Comparison of ENCODE assay signal across 1 cellular context in the genomic region with DNA sequence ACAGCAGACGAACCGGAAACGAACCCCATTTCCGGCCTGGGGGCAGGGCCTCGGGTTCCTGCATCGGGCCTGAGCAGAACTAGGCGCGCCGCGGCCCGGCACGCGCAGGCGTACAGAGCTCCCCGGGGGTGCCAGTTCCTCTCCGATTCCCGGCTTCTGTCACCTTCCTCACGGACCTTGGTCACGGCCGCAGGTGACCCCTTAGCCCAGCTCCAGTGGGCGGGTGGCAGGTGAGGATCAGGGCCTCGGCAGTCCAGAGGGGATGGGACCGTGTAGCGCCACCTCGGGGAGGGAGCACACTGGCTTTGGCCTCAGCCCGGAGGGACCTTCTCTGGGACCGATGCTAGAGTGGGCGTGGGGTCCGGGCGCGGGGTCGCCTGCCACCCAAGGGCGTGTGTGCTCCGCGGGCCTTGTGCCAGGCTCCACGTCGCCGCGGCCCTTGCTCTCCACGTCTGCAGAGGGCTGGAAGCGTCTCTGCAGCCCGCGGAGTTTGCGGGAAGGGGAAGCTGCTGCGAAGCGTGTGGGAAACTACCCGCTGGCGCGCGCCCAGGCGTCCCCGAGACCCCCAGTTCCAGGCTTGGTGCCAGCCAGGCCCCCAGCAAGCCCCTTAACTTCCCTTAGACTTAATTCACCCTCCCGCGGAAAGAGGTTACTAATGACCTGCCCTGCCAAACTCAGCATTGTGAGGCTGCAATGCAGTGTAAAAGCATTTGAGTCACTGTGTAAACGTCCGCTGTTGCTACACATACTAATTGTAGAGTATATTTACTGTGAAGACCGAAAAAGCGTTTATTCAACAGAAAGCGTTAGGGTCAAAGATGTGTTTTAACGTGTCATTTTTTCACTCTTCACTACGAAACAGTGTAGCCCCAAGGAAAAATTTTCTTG.
TF ChIP-seq lines count a peak whose summit lies in the region.

A gene (plus strand): TSS at position 48 of the 888 bp plus-strand sequence. CDS start 7,930 bp downstream, outside the sequence.

TF ChIP-seq in HepG2, 621 proteins besides CTCF, POLR2A, EP300 and RAD21 (continued from another document and continues in another):
- TF ChIP-seq, protein P1, sequence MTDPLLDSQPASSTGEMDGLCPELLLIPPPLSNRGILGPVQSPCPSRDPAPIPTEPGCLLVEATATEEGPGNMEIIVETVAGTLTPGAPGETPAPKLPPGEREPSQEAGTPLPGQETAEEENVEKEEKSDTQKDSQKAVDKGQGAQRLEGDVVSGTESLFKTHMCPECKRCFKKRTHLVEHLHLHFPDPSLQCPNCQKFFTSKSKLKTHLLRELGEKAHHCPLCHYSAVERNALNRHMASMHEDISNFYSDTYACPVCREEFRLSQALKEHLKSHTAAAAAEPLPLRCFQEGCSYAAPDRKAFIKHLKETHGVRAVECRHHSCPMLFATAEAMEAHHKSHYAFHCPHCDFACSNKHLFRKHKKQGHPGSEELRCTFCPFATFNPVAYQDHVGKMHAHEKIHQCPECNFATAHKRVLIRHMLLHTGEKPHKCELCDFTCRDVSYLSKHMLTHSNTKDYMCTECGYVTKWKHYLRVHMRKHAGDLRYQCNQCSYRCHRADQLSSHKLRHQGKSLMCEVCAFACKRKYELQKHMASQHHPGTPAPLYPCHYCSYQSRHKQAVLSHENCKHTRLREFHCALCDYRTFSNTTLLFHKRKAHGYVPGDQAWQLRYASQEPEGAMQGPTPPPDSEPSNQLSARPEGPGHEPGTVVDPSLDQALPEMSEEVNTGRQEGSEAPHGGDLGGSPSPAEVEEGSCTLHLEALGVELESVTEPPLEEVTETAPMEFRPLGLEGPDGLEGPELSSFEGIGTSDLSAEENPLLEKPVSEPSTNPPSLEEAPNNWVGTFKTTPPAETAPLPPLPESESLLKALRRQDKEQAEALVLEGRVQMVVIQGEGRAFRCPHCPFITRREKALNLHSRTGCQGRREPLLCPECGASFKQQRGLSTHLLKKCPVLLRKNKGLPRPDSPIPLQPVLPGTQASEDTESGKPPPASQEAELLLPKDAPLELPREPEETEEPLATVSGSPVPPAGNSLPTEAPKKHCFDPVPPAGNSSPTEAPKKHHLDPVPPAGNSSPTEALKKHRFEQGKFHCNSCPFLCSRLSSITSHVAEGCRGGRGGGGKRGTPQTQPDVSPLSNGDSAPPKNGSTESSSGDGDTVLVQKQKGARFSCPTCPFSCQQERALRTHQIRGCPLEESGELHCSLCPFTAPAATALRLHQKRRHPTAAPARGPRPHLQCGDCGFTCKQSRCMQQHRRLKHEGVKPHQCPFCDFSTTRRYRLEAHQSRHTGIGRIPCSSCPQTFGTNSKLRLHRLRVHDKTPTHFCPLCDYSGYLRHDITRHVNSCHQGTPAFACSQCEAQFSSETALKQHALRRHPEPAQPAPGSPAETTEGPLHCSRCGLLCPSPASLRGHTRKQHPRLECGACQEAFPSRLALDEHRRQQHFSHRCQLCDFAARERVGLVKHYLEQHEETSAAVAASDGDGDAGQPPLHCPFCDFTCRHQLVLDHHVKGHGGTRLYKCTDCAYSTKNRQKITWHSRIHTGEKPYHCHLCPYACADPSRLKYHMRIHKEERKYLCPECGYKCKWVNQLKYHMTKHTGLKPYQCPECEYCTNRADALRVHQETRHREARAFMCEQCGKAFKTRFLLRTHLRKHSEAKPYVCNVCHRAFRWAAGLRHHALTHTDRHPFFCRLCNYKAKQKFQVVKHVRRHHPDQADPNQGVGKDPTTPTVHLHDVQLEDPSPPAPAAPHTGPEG (CRISPR knock-in tag; IDR thresholded peaks at IDR 0.05): peak; percentile 93
- TF ChIP-seq ZNF121 (CRISPR knock-in tag; IDR thresholded peaks at IDR 0.05) (peak; percentile 82), NCOA2 (CRISPR knock-in tag; IDR thresholded peaks at IDR 0.05) (peak; percentile 56), REPIN1 (CRISPR knock-in tag; IDR thresholded peaks at IDR 0.05; ENCODE audit: borderline replicate concordance, low read depth) (peak; percentile 97), SNRNP70 (IDR thresholded peaks at IDR 0.05; ENCODE audit: low read depth, low read length) (no peak), ZNF550 (CRISPR knock-in tag; IDR thresholded peaks at IDR 0.05; ENCODE audit: borderline replicate concordance) (no peak), ZNF75D (CRISPR knock-in tag; IDR thresholded peaks at IDR 0.05; ENCODE audit: borderline replicate concordance) (no peak), GLI4 (CRISPR knock-in tag; IDR thresholded peaks at IDR 0.05; ENCODE audit: borderline replicate concordance) (peak; percentile 91; the same call in 1 of the 2 replicates), LCORL (IDR thresholded peaks at IDR 0.05) (no peak), LCORL (CRISPR knock-in tag; IDR thresholded peaks at IDR 0.05) (peak; percentile 74), PHB2 (IDR thresholded peaks at IDR 0.05; ENCODE audit: partially characterized antibody) (no peak), TCF7 (IDR thresholded peaks at IDR 0.05; ENCODE audit: low read depth) (peak; percentile 37; the same call in 1 of the 2 replicates), ZNF850 (CRISPR knock-in tag; conservative IDR thresholded peaks at IDR 0.05) (no peak), ZNF382 (CRISPR knock-in tag; IDR thresholded peaks at IDR 0.05; ENCODE audit: borderline replicate concordance) (no peak), TBX2 (CRISPR knock-in tag; IDR thresholded peaks at IDR 0.05; ENCODE audit: borderline replicate concordance) (peak; percentile 99), CHD4 (IDR thresholded peaks at IDR 0.05; ENCODE audit: borderline replicate concordance, low read length) (no peak), SNAI1 (CRISPR knock-in tag; IDR thresholded peaks at IDR 0.05; ENCODE audit: borderline replicate concordance) (peak; percentile 99), CEBPB (IDR thresholded peaks at IDR 0.05; ENCODE audit: borderline replicate concordance, low read depth, low read length) (peak; percentile 90; the same call in 1 of the 2 replicates), HNF4G (IDR thresholded peaks at IDR 0.05; ENCODE audit: borderline replicate concordance, low read depth, low read length) (peak; percentile 70; the same call in 1 of the 2 replicates), HNF4G (CRISPR knock-in tag; IDR thresholded peaks at IDR 0.05; ENCODE audit: borderline replicate concordance, low read depth) (peak; percentile 93)
- TF ChIP-seq, protein P2, sequence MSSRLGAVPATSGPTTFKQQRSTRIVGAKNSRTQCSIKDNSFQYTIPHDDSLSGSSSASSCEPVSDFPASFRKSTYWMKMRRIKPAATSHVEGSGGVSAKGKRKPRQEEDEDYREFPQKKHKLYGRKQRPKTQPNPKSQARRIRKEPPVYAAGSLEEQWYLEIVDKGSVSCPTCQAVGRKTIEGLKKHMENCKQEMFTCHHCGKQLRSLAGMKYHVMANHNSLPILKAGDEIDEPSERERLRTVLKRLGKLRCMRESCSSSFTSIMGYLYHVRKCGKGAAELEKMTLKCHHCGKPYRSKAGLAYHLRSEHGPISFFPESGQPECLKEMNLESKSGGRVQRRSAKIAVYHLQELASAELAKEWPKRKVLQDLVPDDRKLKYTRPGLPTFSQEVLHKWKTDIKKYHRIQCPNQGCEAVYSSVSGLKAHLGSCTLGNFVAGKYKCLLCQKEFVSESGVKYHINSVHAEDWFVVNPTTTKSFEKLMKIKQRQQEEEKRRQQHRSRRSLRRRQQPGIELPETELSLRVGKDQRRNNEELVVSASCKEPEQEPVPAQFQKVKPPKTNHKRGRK (CRISPR knock-in tag; IDR thresholded peaks at IDR 0.05): peak; percentile 72; the same call in 1 of the 2 replicates
- TF ChIP-seq, protein P3, sequence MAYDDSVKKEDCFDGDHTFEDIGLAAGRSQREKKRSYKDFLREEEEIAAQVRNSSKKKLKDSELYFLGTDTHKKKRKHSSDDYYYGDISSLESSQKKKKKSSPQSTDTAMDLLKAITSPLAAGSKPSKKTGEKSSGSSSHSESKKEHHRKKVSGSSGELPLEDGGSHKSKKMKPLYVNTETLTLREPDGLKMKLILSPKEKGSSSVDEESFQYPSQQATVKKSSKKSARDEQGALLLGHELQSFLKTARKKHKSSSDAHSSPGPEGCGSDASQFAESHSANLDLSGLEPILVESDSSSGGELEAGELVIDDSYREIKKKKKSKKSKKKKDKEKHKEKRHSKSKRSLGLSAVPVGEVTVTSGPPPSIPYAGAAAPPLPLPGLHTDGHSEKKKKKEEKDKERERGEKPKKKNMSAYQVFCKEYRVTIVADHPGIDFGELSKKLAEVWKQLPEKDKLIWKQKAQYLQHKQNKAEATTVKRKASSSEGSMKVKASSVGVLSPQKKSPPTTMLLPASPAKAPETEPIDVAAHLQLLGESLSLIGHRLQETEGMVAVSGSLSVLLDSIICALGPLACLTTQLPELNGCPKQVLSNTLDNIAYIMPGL (CRISPR knock-in tag; IDR thresholded peaks at IDR 0.05; ENCODE audit: borderline replicate concordance in 1 of 2, low read depth in 1 of 2): peak; percentile 97 to 99
- TF ChIP-seq, protein P4, sequence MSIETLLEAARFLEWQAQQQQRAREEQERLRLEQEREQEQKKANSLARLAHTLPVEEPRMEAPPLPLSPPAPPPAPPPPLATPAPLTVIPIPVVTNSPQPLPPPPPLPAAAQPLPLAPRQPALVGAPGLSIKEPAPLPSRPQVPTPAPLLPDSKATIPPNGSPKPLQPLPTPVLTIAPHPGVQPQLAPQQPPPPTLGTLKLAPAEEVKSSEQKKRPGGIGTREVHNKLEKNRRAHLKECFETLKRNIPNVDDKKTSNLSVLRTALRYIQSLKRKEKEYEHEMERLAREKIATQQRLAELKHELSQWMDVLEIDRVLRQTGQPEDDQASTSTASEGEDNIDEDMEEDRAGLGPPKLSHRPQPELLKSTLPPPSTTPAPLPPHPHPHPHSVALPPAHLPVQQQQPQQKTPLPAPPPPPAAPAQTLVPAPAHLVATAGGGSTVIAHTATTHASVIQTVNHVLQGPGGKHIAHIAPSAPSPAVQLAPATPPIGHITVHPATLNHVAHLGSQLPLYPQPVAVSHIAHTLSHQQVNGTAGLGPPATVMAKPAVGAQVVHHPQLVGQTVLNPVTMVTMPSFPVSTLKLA (IDR thresholded peaks at IDR 0.05): peak; percentile 50
- TF ChIP-seq, protein P5, sequence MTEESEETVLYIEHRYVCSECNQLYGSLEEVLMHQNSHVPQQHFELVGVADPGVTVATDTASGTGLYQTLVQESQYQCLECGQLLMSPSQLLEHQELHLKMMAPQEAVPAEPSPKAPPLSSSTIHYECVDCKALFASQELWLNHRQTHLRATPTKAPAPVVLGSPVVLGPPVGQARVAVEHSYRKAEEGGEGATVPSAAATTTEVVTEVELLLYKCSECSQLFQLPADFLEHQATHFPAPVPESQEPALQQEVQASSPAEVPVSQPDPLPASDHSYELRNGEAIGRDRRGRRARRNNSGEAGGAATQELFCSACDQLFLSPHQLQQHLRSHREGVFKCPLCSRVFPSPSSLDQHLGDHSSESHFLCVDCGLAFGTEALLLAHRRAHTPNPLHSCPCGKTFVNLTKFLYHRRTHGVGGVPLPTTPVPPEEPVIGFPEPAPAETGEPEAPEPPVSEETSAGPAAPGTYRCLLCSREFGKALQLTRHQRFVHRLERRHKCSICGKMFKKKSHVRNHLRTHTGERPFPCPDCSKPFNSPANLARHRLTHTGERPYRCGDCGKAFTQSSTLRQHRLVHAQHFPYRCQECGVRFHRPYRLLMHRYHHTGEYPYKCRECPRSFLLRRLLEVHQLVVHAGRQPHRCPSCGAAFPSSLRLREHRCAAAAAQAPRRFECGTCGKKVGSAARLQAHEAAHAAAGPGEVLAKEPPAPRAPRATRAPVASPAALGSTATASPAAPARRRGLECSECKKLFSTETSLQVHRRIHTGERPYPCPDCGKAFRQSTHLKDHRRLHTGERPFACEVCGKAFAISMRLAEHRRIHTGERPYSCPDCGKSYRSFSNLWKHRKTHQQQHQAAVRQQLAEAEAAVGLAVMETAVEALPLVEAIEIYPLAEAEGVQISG (CRISPR knock-in tag; IDR thresholded peaks at IDR 0.05): peak; percentile 94
- TF ChIP-seq, protein P6, sequence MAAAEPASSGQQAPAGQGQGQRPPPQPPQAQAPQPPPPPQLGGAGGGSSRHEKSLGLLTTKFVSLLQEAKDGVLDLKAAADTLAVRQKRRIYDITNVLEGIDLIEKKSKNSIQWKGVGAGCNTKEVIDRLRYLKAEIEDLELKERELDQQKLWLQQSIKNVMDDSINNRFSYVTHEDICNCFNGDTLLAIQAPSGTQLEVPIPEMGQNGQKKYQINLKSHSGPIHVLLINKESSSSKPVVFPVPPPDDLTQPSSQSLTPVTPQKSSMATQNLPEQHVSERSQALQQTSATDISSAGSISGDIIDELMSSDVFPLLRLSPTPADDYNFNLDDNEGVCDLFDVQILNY (CRISPR knock-in tag; conservative IDR thresholded peaks at IDR 0.05): no peak
- TF ChIP-seq, protein P7, sequence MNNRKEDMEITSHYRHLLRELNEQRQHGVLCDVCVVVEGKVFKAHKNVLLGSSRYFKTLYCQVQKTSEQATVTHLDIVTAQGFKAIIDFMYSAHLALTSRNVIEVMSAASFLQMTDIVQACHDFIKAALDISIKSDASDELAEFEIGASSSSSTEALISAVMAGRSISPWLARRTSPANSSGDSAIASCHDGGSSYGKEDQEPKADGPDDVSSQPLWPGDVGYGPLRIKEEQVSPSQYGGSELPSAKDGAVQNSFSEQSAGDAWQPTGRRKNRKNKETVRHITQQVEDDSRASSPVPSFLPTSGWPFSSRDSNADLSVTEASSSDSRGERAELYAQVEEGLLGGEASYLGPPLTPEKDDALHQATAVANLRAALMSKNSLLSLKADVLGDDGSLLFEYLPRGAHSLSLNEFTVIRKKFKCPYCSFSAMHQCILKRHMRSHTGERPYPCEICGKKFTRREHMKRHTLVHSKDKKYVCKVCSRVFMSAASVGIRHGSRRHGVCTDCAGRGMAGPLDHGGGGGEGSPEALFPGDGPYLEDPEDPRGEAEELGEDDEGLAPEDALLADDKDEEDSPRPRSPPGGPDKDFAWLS (CRISPR knock-in tag; IDR thresholded peaks at IDR 0.05; ENCODE audit: borderline replicate concordance): peak; percentile 97
